In genomic region chr22:20877715-20878114, GRCh38 we compare ENCODE assay signal across 22 cellular contexts.
"Had no signal": no experiment of that assay in that cellular context is flagged by ENCODE, and none has a peak within 500 bp of the region (broad histone marks: within the 10 kb centered on the region; RNA-seq: fewer than 3 reads in every experiment).

No MANE protein-coding gene starts in this region.

- H3K27ac ChIP-seq: coronary artery, epithelial cell of prostate, esophagus squamous epithelium, gastrocnemius medialis, heart right ventricle, left lung, lower lobe of right lung had no signal

- H3K27me3 ChIP-seq: esophagus squamous epithelium, gastrocnemius medialis, heart right ventricle, left lung had no signal

- DNase-seq: dermis blood vessel endothelial cell; effector CD8-positive, alpha-beta T cell; effector memory CD8-positive, alpha-beta T cell; endodermal cell; erythroblast; esophagus squamous epithelium; foreskin fibroblast; foreskin melanocyte; gastrocnemius medialis; glutamatergic neuron; head of caudate nucleus; heart right ventricle; hippocampal formation; left cardiac atrium; left lung; left ventricle myocardium superior; lower lobe of right lung; mesenchymal stem cell; mucosa of descending colon; naive B cell had no signal

- H3K4me1 ChIP-seq: gastrocnemius medialis, heart right ventricle, left lung, lower lobe of right lung had no signal

- H3K4me3 ChIP-seq: coronary artery, esophagus squamous epithelium, gastrocnemius medialis, heart right ventricle, left lung, lower lobe of right lung, mucosa of descending colon had no signal

- H3K9me3 ChIP-seq: esophagus squamous epithelium, gastrocnemius medialis, heart right ventricle, left lung, lower lobe of right lung, mucosa of descending colon had no signal
